ENCODE assay signal across 28 cellular contexts in the genomic region with DNA sequence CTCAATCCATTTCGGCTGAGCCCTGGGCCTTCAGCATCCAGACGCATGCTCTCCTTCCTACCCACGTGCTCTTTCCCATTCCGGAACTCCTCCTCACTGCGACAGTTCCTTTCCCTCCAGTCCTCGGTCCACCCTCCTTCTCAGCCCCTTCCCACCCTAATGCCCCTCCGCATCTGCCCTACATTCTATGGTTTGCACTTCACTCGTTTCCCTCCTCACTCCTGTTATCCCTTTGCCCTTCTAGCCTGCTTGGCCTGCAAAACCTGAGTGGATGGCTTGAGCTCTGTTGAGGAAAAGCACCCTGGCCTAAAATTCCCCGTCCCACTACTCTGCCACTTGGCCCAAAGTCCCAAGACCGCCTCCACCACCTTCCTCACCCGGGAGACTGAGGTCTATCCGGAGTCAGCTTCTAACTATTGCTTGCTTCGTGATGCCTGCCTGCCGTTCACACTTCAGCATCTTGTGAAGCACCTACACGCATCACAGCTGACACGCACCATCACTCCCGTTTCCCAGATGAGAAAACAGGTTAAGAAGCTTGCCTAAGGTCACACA. TPM values are rescaled to one million over a fixed set of nuclear protein-coding genes. Genes with fewer than 3 reads are reported as not detected.
DNase-seq lines count a peak whose midpoint lies in the region; ATAC-seq and TF ChIP-seq lines count a peak whose summit lies in the region.
"Had no signal": no experiment of that assay in that cellular context is flagged by ENCODE, and none has a peak within 500 bp of the region (broad histone marks: within the 10 kb centered on the region; RNA-seq: fewer than 3 reads in every experiment).

No MANE protein-coding gene starts in this region.

- H3K18ac ChIP-seq in IMR-90 (ENCODE audit: low read depth, low read length) = no peak overlapping the region

- H3K4me3 ChIP-seq in IMR-90 (ENCODE audit: insufficient read depth, low read depth, low read length) (no peak overlapping the region), esophagus muscularis mucosa (no peak overlapping the region), osteoblast (ENCODE audit: insufficient read depth, low read length) (no peak overlapping the region), transverse colon (no peak overlapping the region)
- H3K4me3 ChIP-seq: body of pancreas, neural progenitor cell, tibial nerve had no signal

- no peak overlapping the region for H3K14ac ChIP-seq in IMR-90 (replicated peaks; ENCODE audit: low read depth, low read length)

- H2BK5ac ChIP-seq in IMR-90 (ENCODE audit: low read depth, low read length, poor library complexity, severe bottlenecking) = no peak overlapping the region

- H3K4me1 ChIP-seq in IMR-90 (ENCODE audit: control insufficient read depth, insufficient read depth, low read length) = peaks cover 12% of the 10 kb centered on the region
- H3K4me1 ChIP-seq in esophagus muscularis mucosa = peaks cover 8 to 40% (median 36%) of the 10 kb centered on the region in 4 donors
- H3K4me1 ChIP-seq in osteoblast (ENCODE audit: insufficient read depth, low read length) = peaks cover 37% of the 10 kb centered on the region
- H3K4me1 ChIP-seq in transverse colon = peaks cover 0 to 6% (median 0%) of the 10 kb centered on the region in 4 donors
- H3K4me1 ChIP-seq: body of pancreas, Caco-2, neural progenitor cell had no signal

- H3K9ac ChIP-seq in IMR-90 (ENCODE audit: low read depth, low read length) = no peak overlapping the region
- H3K9ac ChIP-seq: neural progenitor cell, SK-N-SH had no signal

- H3K27me3 ChIP-seq in IMR-90 (ENCODE audit: control insufficient read depth, insufficient read depth, low read length) = no peaks in the 10 kb centered on the region; the same call in 1 of the 2 replicates
- no peaks in the 10 kb centered on the region for H3K27me3 ChIP-seq in esophagus muscularis mucosa
- H3K27me3 ChIP-seq in osteoblast (ENCODE audit: insufficient read depth, low read length) = no peaks in the 10 kb centered on the region
- no peaks in the 10 kb centered on the region for H3K27me3 ChIP-seq in transverse colon
- H3K27me3 ChIP-seq: body of pancreas, neural progenitor cell, tibial nerve had no signal

- no peak overlapping the region for H2BK15ac ChIP-seq in IMR-90 (ENCODE audit: low read depth, low read length)

- POLR2A ChIA-PET in IMR-90 (lab: Charles Lee; ENCODE audit: unreplicated experiment) = interaction anchor here (0.5 kb wide), 1 partner anchor 90 kb away, joined by 3 read pairs; no protein-coding TSS in a partner anchor

- no peaks in the 10 kb centered on the region for H3K79me2 ChIP-seq in osteoblast (ENCODE audit: insufficient read depth, low read length)

- peak overlapping the region; percentile 59 for H3K4ac ChIP-seq in IMR-90 (ENCODE audit: low read depth, low read length)

- no peak overlapping the region for H3K4me2 ChIP-seq in IMR-90 (ENCODE audit: low read depth, low read length)
- H3K4me2 ChIP-seq in osteoblast (ENCODE audit: insufficient read depth, low read length) = no peak overlapping the region
- H3K4me2 ChIP-seq: neural progenitor cell, SK-N-SH had no signal

- no peak overlapping the region for H3K56ac ChIP-seq in IMR-90 (ENCODE audit: extremely low read depth, insufficient read depth, low read length)

- CTCF ChIA-PET in IMR-90 (lab: Yijun Ruan, JAX) = no interaction called here

- TF ChIP-seq POLR2A in IMR-90 (IDR thresholded peaks at IDR 0.05; ENCODE audit: low read depth, low read length) = no peak
- no peak for TF ChIP-seq POLR2A in esophagus muscularis mucosa (IDR thresholded peaks at IDR 0.05; ENCODE audit: low read depth)
- no peak for TF ChIP-seq POLR2A in transverse colon (IDR thresholded peaks at IDR 0.05)

- peaks cover 10% of the 10 kb centered on the region for H3K9me1 ChIP-seq in IMR-90 (ENCODE audit: insufficient read depth, low read length)

- no peak overlapping the region for H4K8ac ChIP-seq in IMR-90 (ENCODE audit: low read depth in 2 of 2, low read length in 2 of 2)

- BruUV-seq in IMR-90 (replicated peaks; lab: Mats Ljungman, UMichigan) = no TSS peak

- ATAC-seq in IMR-90 (ENCODE audit: low read depth) = no peak
- no peak for ATAC-seq in HG02870 (IDR thresholded peaks at IDR 0.05; ENCODE audit: unreplicated experiment)
- no peak for ATAC-seq in GM21423 (IDR thresholded peaks at IDR 0.05; ENCODE audit: unreplicated experiment)
- no peak for ATAC-seq in HG02763 (IDR thresholded peaks at IDR 0.05; ENCODE audit: unreplicated experiment)
- ATAC-seq: body of pancreas had no signal

- no peak for TF ChIP-seq RAD21 in IMR-90 (IDR thresholded peaks at IDR 0.05; ENCODE audit: low read length)

- TF ChIP-seq EP300 in esophagus muscularis mucosa (IDR thresholded peaks at IDR 0.05) (no peak), transverse colon (IDR thresholded peaks at IDR 0.05; ENCODE audit: low read depth) (no peak)

- H4K20me1 ChIP-seq in IMR-90 (ENCODE audit: insufficient read depth, low read length) (no peaks in the 10 kb centered on the region; the same call in 1 of the 2 replicates), osteoblast (ENCODE audit: insufficient read depth, low read length) (no peaks in the 10 kb centered on the region)

- H4K5ac ChIP-seq in IMR-90 (ENCODE audit: low read depth, low read length) = no peak overlapping the region

- no peak overlapping the region; the same call in 1 of the 2 replicates for H2BK120ac ChIP-seq in IMR-90 (ENCODE audit: low read depth, low read length)

- 0 out of 2 replicates have a peak overlapping the region, but pooled peaks have one; percentile 43 for H2BK20ac ChIP-seq in IMR-90 (ENCODE audit: low read depth, low read length)

- 0 out of 2 replicates have a peak overlapping the region, but pooled peaks have one; percentile 2 for H2AK5ac ChIP-seq in IMR-90 (ENCODE audit: low read depth, low read length)

- TF ChIP-seq CTCF in IMR-90 (conservative IDR thresholded peaks at IDR 0.05; ENCODE audit: low read depth, low read length) (no peak), esophagus muscularis mucosa (IDR thresholded peaks at IDR 0.05) (no peak), osteoblast (IDR thresholded peaks at IDR 0.05; ENCODE audit: extremely low read depth, low read depth, low read length) (no peak), transverse colon (IDR thresholded peaks at IDR 0.05) (no peak)

- in situ Hi-C loops in IMR-90 (cut with MboI; ENCODE audit: low sequenced_read_pairs) = no loop called here
- in situ Hi-C loops in transverse colon (cut with MboI; ENCODE audit: low pct_ligation_motif_present in 1 of 4, low pct_unique_long_range_greater_than_20kb in 1 of 4, low sequenced_read_pairs in 3 of 4) = loop anchor here in 2 of 4 donors (10.0 to 25.0 kb wide), 2 partner anchors 175 to 188 kb away; no protein-coding TSS in a partner anchor

- 81% methylated on average over 8 of the region's 17 CpGs; no CpG with 5 or more reads in 1 of the 2 experiments for WGBS in IMR-90 (ENCODE audit: extremely low coverage in 2 of 2, insufficient read length in 1 of 2), 2 experiments
- 69% methylated on average over 17 of the region's 17 CpGs for WGBS in esophagus muscularis mucosa
- 81 to 90% methylated on average over 2 to 17 of the region's 17 CpGs for WGBS in transverse colon (ENCODE audit: low coverage in 1 of 2), 2 donors

- intact Hi-C loops in IMR-90 (cut with micrococcal nuclease) = no loop called here
- intact Hi-C loops in esophagus muscularis mucosa (cut with DNase I) = loop anchor here (2.0 to 5.0 kb wide), 3 partner anchors 40 to 184 kb away; partner anchors contain the start of gene MAP7D3
- intact Hi-C loops in transverse colon (cut with DNase I; ENCODE audit: low total_unique reads) = no loop called here

- DNase-seq in IMR-90 (no peak), esophagus muscularis mucosa (ENCODE audit: extremely low spot score) (no peak), osteoblast (ENCODE audit: insufficient read length, low spot score, missing footprints) (no peak), transverse colon (no peak)
- DNase-seq: activated CD8-positive, alpha-beta memory T cell treated with anti-CD3 and anti-CD28 coated beads for 24 hours; activated effector memory CD4-positive, alpha-beta T cell treated with anti-CD3 and anti-CD28 coated beads, Interleukin-2, amount 50 U/mL, for 16 hours; activated naive CD8-positive, alpha-beta T cell treated with anti-CD3 and anti-CD28 coated beads, Interleukin-2, amount 10 ng/mL, durations not matched to agents 7 days and 5 days; activated T-cell treated with anti-CD3 and anti-CD28 coated beads, Interleukin-2, amount 50 U/mL, for 1 hour; body of pancreas; C1 segment of cervical spinal cord; Caco-2; cerebellar nuclear complex; DMS79; GF-D8; kidney glomerular epithelial cell; NCI-H1417 treated with DMSO at 0.1 percent for 48 hours; NCI-H2081 treated with DMSO at 0.1 percent for 48 hours; posterior cingulate gyrus; SK-N-SH; stimulated activated CD4-positive, alpha-beta T cell treated with anti-CD3 and anti-CD28 coated beads, Interleukin-15, amount 100 ng/mL, for 24 hours; stimulated activated naive CD4-positive, alpha-beta T cell treated with Interleukin-2 at 50 U/mL for 16 hours had no signal

- dilution Hi-C loops in IMR-90 (cut with HindIII; ENCODE audit: low sequenced_read_pairs, unreplicated experiment) = no loop called here

- H3K36me3 ChIP-seq in IMR-90 (ENCODE audit: control insufficient read depth, insufficient read depth, low read length) (peaks cover 26% of the 10 kb centered on the region), esophagus muscularis mucosa (peaks cover 7 to 36% (median 25%) of the 10 kb centered on the region in 4 donors), osteoblast (ENCODE audit: insufficient read depth, low read length) (peaks cover 26% of the 10 kb centered on the region), transverse colon (no peaks in the 10 kb centered on the region)
- H3K36me3 ChIP-seq: neural progenitor cell, tibial nerve had no signal

- peak overlapping the region; percentile 45 for H2AFZ ChIP-seq in IMR-90 (replicated peaks; ENCODE audit: low read length, poor library complexity)
- H2AFZ ChIP-seq in osteoblast (ENCODE audit: low read length) = no peak overlapping the region
- H2AFZ ChIP-seq: neural progenitor cell had no signal

- H3K23ac ChIP-seq in IMR-90 (ENCODE audit: low read depth, low read length) = no peak overlapping the region

- peak overlapping the region; percentile 56 for H2AK9ac ChIP-seq in IMR-90 (replicated peaks; ENCODE audit: low read depth, low read length, poor library complexity)

- no peaks in the 10 kb centered on the region for H3K9me3 ChIP-seq in IMR-90 (ENCODE audit: control insufficient read depth, insufficient read depth, low read length)
- no peaks in the 10 kb centered on the region for H3K9me3 ChIP-seq in esophagus muscularis mucosa
- no peaks in the 10 kb centered on the region for H3K9me3 ChIP-seq in osteoblast (ENCODE audit: low read depth, low read length)
- no peaks in the 10 kb centered on the region for H3K9me3 ChIP-seq in transverse colon
- H3K9me3 ChIP-seq: body of pancreas, Caco-2, SK-N-SH, tibial nerve had no signal

- no peaks in the 10 kb centered on the region for H3K79me1 ChIP-seq in IMR-90 (ENCODE audit: low read depth in 1 of 2, low read length in 2 of 2)

- no peak overlapping the region for H3K27ac ChIP-seq in IMR-90 (ENCODE audit: insufficient read depth, low read length)
- H3K27ac ChIP-seq in esophagus muscularis mucosa (replicated peaks in 1 of 4) = peak overlapping the region; percentile 86 to 99 (median 96)
- peak overlapping the region; percentile 14 for H3K27ac ChIP-seq in osteoblast (ENCODE audit: low read depth, low read length)
- peak overlapping the region; percentile 35 to 82 (median 79) for H3K27ac ChIP-seq in transverse colon
- H3K27ac ChIP-seq: body of pancreas, HL-60, neural progenitor cell, RWPE1 had no signal

- no peak overlapping the region; the same call in 1 of the 2 replicates for H4K91ac ChIP-seq in IMR-90 (ENCODE audit: insufficient read depth, low read depth, low read length)

RNA-seq across cellular contexts. Expression of gene MAP7D3, which starts 38.6 kb away (rescaled TPM):
- 21.7 and 23.8 TPM in 2 replicates for total RNA-seq in IMR-90 (2012; rRNA removed)
- polyA plus RNA-seq in IMR-90 (2012; rRNA removed) = 9.7 and 10.0 TPM in 2 replicates
- polyA plus RNA-seq in IMR-90 (2012; cell fraction: cytosol; rRNA removed) = 4.4 and 5.7 TPM in 2 replicates
- polyA plus RNA-seq in IMR-90 (2012; cell fraction: nucleus; rRNA removed; ENCODE audit: low replicate concordance) = 6.1 and 14.1 TPM in 2 replicates
- total RNA-seq in esophagus muscularis mucosa = 10 to 100 TPM; 14.5 to 21.2 (median 17.1) TPM
- 19.2 and 23.6 TPM in 2 replicates for total RNA-seq in osteoblast
- 10 to 100 TPM in 1 of 4 donors, 1 to 10 TPM in 3; 2.2 to 10.9 (median 5.2) TPM for total RNA-seq in transverse colon
